ENCODE assay signal across 1 cellular context in the genomic region with DNA sequence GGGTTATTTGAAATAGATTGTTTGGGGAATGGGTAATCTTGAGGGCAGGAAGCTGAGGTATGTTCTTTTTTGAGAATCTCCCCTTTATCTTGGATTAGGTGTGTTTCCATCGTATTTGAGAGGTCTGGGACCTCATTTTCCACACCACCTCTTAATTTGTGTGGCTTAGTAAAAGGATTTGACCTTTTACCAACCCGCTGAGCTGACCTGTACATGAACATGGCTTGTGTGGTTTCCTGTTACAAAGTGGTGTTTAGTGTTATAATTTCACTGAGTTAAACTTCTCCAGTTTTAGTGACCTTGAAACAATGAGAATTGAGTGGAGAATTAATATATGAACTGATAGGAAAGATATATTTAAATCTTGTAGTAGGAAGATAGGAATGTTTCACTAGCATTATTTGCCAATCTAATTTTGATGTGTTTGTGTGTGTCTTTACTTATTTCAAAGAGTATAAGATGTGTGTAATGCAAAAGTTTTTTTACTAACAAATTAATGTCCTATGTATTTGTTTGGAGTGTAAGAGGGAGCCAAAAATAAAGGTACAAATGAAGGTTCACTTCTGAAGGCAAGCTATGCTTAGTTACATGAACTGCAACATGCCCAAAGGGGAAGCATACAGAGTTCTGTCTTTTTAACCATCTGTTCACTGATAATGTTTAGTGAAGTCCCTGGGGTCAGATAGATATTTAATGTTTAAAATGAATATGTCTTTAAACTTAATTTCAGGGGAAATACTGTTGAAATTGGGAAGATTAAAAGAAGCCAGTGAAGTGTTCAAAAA.
TF ChIP-seq lines count a peak whose summit lies in the region.

No MANE protein-coding gene starts in this region.

TF ChIP-seq in WTC11, 78 proteins besides CTCF, POLR2A, EP300 and RAD21 (continued from another document):
- TF ChIP-seq, protein P1, sequence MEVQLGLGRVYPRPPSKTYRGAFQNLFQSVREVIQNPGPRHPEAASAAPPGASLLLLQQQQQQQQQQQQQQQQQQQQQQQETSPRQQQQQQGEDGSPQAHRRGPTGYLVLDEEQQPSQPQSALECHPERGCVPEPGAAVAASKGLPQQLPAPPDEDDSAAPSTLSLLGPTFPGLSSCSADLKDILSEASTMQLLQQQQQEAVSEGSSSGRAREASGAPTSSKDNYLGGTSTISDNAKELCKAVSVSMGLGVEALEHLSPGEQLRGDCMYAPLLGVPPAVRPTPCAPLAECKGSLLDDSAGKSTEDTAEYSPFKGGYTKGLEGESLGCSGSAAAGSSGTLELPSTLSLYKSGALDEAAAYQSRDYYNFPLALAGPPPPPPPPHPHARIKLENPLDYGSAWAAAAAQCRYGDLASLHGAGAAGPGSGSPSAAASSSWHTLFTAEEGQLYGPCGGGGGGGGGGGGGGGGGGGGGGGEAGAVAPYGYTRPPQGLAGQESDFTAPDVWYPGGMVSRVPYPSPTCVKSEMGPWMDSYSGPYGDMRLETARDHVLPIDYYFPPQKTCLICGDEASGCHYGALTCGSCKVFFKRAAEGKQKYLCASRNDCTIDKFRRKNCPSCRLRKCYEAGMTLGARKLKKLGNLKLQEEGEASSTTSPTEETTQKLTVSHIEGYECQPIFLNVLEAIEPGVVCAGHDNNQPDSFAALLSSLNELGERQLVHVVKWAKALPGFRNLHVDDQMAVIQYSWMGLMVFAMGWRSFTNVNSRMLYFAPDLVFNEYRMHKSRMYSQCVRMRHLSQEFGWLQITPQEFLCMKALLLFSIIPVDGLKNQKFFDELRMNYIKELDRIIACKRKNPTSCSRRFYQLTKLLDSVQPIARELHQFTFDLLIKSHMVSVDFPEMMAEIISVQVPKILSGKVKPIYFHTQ (CRISPR knock-in tag; IDR thresholded peaks at IDR 0.05): no peak
- no peak for TF ChIP-seq ETV6 (CRISPR knock-in tag; IDR thresholded peaks at IDR 0.05)
- TF ChIP-seq ARID4B (CRISPR knock-in tag; IDR thresholded peaks at IDR 0.05; ENCODE audit: borderline replicate concordance): no peak
- no peak for TF ChIP-seq SOX15 (CRISPR knock-in tag; IDR thresholded peaks at IDR 0.05)
- TF ChIP-seq, protein P2, sequence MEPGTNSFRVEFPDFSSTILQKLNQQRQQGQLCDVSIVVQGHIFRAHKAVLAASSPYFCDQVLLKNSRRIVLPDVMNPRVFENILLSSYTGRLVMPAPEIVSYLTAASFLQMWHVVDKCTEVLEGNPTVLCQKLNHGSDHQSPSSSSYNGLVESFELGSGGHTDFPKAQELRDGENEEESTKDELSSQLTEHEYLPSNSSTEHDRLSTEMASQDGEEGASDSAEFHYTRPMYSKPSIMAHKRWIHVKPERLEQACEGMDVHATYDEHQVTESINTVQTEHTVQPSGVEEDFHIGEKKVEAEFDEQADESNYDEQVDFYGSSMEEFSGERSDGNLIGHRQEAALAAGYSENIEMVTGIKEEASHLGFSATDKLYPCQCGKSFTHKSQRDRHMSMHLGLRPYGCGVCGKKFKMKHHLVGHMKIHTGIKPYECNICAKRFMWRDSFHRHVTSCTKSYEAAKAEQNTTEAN (CRISPR knock-in tag; IDR thresholded peaks at IDR 0.05): no peak
TF ChIP-seq in WTC11: peak in this region for 0.
